In the genomic region with DNA sequence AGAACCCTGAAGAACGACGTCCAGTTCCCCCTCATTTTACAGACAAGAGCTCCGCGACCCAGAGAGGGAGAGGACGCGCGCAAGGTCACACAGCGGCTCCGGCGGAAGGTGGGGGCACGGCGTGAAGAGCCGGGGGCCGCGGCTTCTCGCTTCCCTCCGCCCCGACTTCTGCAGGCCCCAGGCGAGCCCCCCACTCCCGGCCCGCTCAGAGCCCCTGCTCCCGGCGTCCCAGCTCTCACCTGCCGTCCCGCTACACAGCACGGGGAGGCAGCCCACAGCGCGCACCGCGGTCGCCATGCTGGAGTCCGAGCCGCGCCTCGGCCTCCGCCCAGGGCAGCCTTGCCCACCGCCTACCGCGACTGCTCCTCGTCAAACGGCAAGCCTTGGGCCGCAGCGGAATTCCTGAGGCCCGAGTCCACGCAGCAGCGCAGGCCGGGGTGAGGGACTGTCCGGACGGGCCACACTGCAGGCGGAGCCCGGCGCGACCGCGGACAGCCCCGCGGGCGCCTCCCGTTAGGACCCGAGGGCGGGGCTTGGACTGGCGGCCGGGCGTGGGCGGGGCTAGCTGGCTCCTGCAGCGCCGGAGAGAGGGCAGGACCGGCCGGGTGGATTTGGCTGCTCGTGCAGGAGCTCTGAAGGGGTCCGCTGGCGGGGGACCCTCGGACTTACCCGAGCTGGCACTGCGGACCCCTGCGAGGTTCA, we compare ENCODE assay signal across 8 cellular contexts. TPM values are rescaled to one million over a fixed set of nuclear protein-coding genes. Genes with fewer than 3 reads are reported as not detected.
DNase-seq lines count a peak whose midpoint lies in the region; ATAC-seq, FAIRE-seq and TF ChIP-seq lines count a peak whose summit lies in the region.

A gene (minus strand): TSS at position 314 of the 702 bp plus-strand sequence. CDS start 17 bp downstream, at position 297.

- no peak for FAIRE-seq in D721Med (lab: Jason Lieb, UNC)

- peak within 1 kb of the TSS; percentile 83 for H3K4me2 ChIP-seq in PC-9

- peaks cover 3% of the 10 kb centered on the region for H3F3A ChIP-seq in PC-9 (ENCODE audit: insufficient read depth, low read depth)

- POLR2A ChIA-PET in PC-9 (lab: Charles Lee; ENCODE audit: unreplicated experiment) = interaction anchor here (0.6 to 0.7 kb wide), 4 partner anchors 44 to 179 kb away, joined by 3 to 5 read pairs (median 3); a partner anchor contains a TSS

- H3K4me1 ChIP-seq in HUES48 (ENCODE audit: control insufficient read depth, insufficient read depth, low read length) (peaks cover 8% of the 10 kb centered on the region), PC-9 (replicated peaks; ENCODE audit: insufficient read depth) (peaks cover 18% of the 10 kb centered on the region), esophagus (ENCODE audit: control insufficient read depth in 2 of 2, insufficient read depth in 2 of 2, low read length in 1 of 2) (peaks cover 0 to 7% of the 10 kb centered on the region in 2 donors), muscle layer of duodenum (ENCODE audit: control insufficient read depth in 1 of 2, insufficient read depth in 2 of 2, low read length in 2 of 2) (peaks cover 9 to 32% of the 10 kb centered on the region in 2 donors)

- peak within 1 kb of the TSS; percentile 97 for H2AFZ ChIP-seq in PC-9

- H3K4me3 ChIP-seq in HUES48 (ENCODE audit: low read depth, low read length) (peak within 1 kb of the TSS; percentile 81), PC-9 (peak within 1 kb of the TSS; percentile 94), esophagus (ENCODE audit: low read depth in 1 of 2, low read length in 2 of 2) (peak within 1 kb of the TSS; percentile 90 to 97), muscle layer of duodenum (ENCODE audit: low read depth in 1 of 2, low read length in 2 of 2) (peak within 1 kb of the TSS; percentile 94 to 99)

- H3K9ac ChIP-seq in HUES48 (ENCODE audit: low read depth, low read length) = peak within 1 kb of the TSS; percentile 98

- DNase-seq in D721Med (ENCODE audit: insufficient read length, low spot score) = peak; percentile 82
- DNase-seq in PC-9 = peak; percentile 48 to 87
- DNase-seq in activated T-cell treated with anti-CD3 and anti-CD28 coated beads, Interleukin-2, amount 50 U/mL, for 1 hour = peak; percentile 92
- peak; percentile 71 to 79 for DNase-seq in stimulated activated CD8-positive, alpha-beta memory T cell treated with anti-CD3 and anti-CD28 coated beads, Interleukin-7, amount 100 ng/mL, for 4 hours (ENCODE audit: low read depth in 2 of 2)

- H3K27ac ChIP-seq in HUES48 (ENCODE audit: low read depth, low read length) (peak within 1 kb of the TSS; percentile 90), PC-9 (peak within 1 kb of the TSS; percentile 66), esophagus (ENCODE audit: low read depth in 2 of 2, low read length in 1 of 2) (peak within 1 kb of the TSS; percentile 94 to 96), muscle layer of duodenum (ENCODE audit: low read length) (peak within 1 kb of the TSS; percentile 79)

- BruUV-seq in PC-9 (replicated peaks; lab: Mats Ljungman, UMichigan) = no TSS peak

- H3K9me2 ChIP-seq in PC-9 (ENCODE audit: insufficient read depth) = no peaks in the 10 kb centered on the region

- peaks cover 12% of the 10 kb centered on the region for H3K36me3 ChIP-seq in HUES48 (ENCODE audit: control insufficient read depth, insufficient read depth, low read length)
- peaks cover 12% of the 10 kb centered on the region for H3K36me3 ChIP-seq in PC-9 (ENCODE audit: low read depth)
- H3K36me3 ChIP-seq in esophagus (ENCODE audit: control insufficient read depth in 2 of 2, insufficient read depth in 2 of 2, low read length in 1 of 2) = no peaks in the 10 kb centered on the region
- peaks cover 0 to 9% of the 10 kb centered on the region in 2 donors for H3K36me3 ChIP-seq in muscle layer of duodenum (ENCODE audit: control insufficient read depth in 1 of 2, insufficient read depth in 2 of 2, low read length in 2 of 2)

- TF ChIP-seq CTCF in D721Med (IDR thresholded peaks at IDR 0.05; ENCODE audit: insufficient read depth, missing control alignments) (no peak), PC-9 (conservative IDR thresholded peaks at IDR 0.05) (0 out of 2 replicates have a peak, but pooled peaks have one; percentile 14)

- peaks cover 42% of the 10 kb centered on the region for H3K79me2 ChIP-seq in PC-9 (ENCODE audit: low read depth)

- 0 to 1% methylated on average over 73 to 76 of the region's 76 CpGs for WGBS in esophagus, 2 donors

- H3K9me3 ChIP-seq in HUES48 (ENCODE audit: control insufficient read depth, insufficient read depth, low read length) (no peaks in the 10 kb centered on the region), PC-9 (ENCODE audit: insufficient read depth, low read depth) (no peaks in the 10 kb centered on the region; the same call in 1 of the 2 replicates), esophagus (ENCODE audit: control insufficient read depth in 2 of 2, insufficient read depth in 1 of 2, low read depth in 1 of 2, low read length in 1 of 2) (no peaks in the 10 kb centered on the region), muscle layer of duodenum (ENCODE audit: control insufficient read depth in 1 of 2, low read length in 2 of 2) (no peaks in the 10 kb centered on the region)

- peak; percentile 94 for ATAC-seq in GM21390 (IDR thresholded peaks at IDR 0.05; ENCODE audit: unreplicated experiment)

- intact Hi-C loops in PC-9 (cut with micrococcal nuclease; ENCODE audit: unreplicated experiment) = loop anchor here (2.0 kb wide), 1 partner anchor 43 kb away; a partner anchor contains a TSS

- peaks cover 8% of the 10 kb centered on the region; the same call in 1 of the 2 replicates for H4K20me1 ChIP-seq in PC-9 (ENCODE audit: insufficient read depth)

- CTCF ChIA-PET in PC-9 (lab: Charles Lee) = interaction anchor here (0.9 kb wide), 1 partner anchor 38 kb away, joined by 4 read pairs; a partner anchor contains a TSS

- H3K27me3 ChIP-seq in HUES48 (ENCODE audit: control insufficient read depth, insufficient read depth, low read length) = no peaks in the 10 kb centered on the region
- H3K27me3 ChIP-seq in PC-9 (ENCODE audit: insufficient read depth, low read depth) = no peaks in the 10 kb centered on the region
- no peaks in the 10 kb centered on the region for H3K27me3 ChIP-seq in esophagus (ENCODE audit: control insufficient read depth in 1 of 2, insufficient read depth in 2 of 2, low read length in 2 of 2)
- H3K27me3 ChIP-seq in muscle layer of duodenum (ENCODE audit: low read depth, low read length) = no peaks in the 10 kb centered on the region

RNA-seq across cellular contexts. Expression of the gene that starts here (rescaled TPM):
- total RNA-seq in PC-9 (2021) = 69.0 and 69.4 TPM in 2 replicates
- polyA plus RNA-seq in esophagus = 10 to 100 TPM; 46.5 to 52.9 TPM

Comparison
In these comparisons a context has a peak if more than half of its experiments do, and no peak if none do; other contexts are left out.
1. Peak in every context shown above with its lines: DNase-seq, ATAC-seq, H3K4me3 ChIP-seq and H3K27ac ChIP-seq.